ENCODE assay signal across 8 cellular contexts in the genomic region with DNA sequence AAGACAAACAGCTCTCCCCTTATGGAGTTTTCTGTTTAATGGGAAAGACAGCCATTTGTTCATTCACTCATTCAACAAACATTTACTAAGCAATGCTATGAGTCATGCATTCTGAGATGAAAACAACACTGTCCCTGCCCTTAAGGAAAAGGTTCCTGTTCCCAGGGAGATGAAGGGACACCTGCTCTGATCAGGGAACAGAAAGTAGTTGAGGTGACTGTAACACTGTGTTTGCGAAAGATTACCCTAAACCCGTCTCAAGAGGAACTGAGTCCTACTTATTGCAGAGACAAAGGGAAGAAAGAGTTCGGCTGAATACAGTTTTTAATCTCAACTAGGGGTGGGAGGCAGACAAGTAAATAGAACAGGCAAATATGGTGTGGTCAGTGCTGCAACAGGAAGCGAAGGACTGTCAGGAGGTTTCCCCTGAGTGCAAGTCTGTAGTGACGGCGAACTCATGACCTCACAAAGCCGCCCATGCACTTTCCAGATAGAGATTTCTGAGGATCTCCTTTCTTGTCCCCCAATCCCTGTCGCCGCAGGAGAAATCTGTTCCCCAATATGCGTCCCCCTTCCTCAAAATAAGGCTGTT. TPM values are rescaled to one million over a fixed set of nuclear protein-coding genes. Genes with fewer than 3 reads are reported as not detected.
A peak's percentile ranks its signal among the peaks of the same experiment; 100 is the strongest.
DNase-seq lines count a peak whose midpoint lies in the region; ATAC-seq and TF ChIP-seq lines count a peak whose summit lies in the region.

No MANE protein-coding gene starts in this region.

- H3K36me3 Mint-ChIP-seq in Calu3 (ENCODE audit: insufficient read depth, unreplicated experiment), result peaks cover 27% of the 10 kb centered on the region

- peak; percentile 19 for DNase-seq in Calu3
- no peak for DNase-seq in MG63
- DNase-seq in activated CD8-positive, alpha-beta memory T cell treated with anti-CD3 and anti-CD28 coated beads, Interleukin-2, amount 50 U/mL, for 48 hours, result peak; percentile 62
- peak; percentile 50 for DNase-seq in foreskin melanocyte
- DNase-seq in NCI-H446 treated with DMSO at 0.1 percent for 48 hours (lab: John Stamatoyannopoulos, UW), result no peak
- DNase-seq in NCI-H2196 (lab: John Stamatoyannopoulos, UW; ENCODE audit: unreplicated experiment), result no peak

- no peaks in the 10 kb centered on the region for H3K27me3 Mint-ChIP-seq in Calu3 (ENCODE audit: unreplicated experiment)

- ATAC-seq in GM21723 (IDR thresholded peaks at IDR 0.05; ENCODE audit: unreplicated experiment), result peak; percentile 42

- H3K36me3 ChIP-seq in MG63 (no peaks in the 10 kb centered on the region), neuron (ENCODE audit: insufficient read depth, low read length) (peaks cover 4% of the 10 kb centered on the region)

- no peaks in the 10 kb centered on the region for H3K9me3 ChIP-seq in MG63
- no peaks in the 10 kb centered on the region for H3K9me3 ChIP-seq in neuron (ENCODE audit: low read length)

- peak overlapping the region; percentile 93 for H3K4me3 Mint-ChIP-seq in Calu3 (ENCODE audit: low read depth, unreplicated experiment)

- intact Hi-C loops in Calu3 (cut with micrococcal nuclease; ENCODE audit: unreplicated experiment), result no loop called here

- H3K4me1 ChIP-seq in neuron (ENCODE audit: insufficient read depth, low read length), result peaks cover 23% of the 10 kb centered on the region

- H3K4me1 Mint-ChIP-seq in Calu3 (ENCODE audit: low read depth, unreplicated experiment), result no peaks in the 10 kb centered on the region

- H3K27me3 ChIP-seq in MG63 (no peaks in the 10 kb centered on the region), neuron (ENCODE audit: insufficient read depth, low read length) (no peaks in the 10 kb centered on the region)

- no peaks in the 10 kb centered on the region for H3K9me3 Mint-ChIP-seq in Calu3 (ENCODE audit: low read depth, unreplicated experiment)

- H3K4me3 ChIP-seq in MG63, result peak overlapping the region; percentile 92
- H3K4me3 ChIP-seq in neuron (ENCODE audit: low read length), result peak overlapping the region; percentile 64

- peak overlapping the region; percentile 94 for H3K27ac Mint-ChIP-seq in Calu3 (ENCODE audit: unreplicated experiment)

- H2AFZ ChIP-seq in neuron (ENCODE audit: low read depth, low read length), result peak overlapping the region; percentile 91

- CTCF ChIA-PET in Calu3 (lab: Charles Lee), result no interaction called here

- BruUV-seq in Calu3 (replicated peaks; lab: Mats Ljungman, UMichigan), result no TSS peak

- TF ChIP-seq CTCF in Calu3 (IDR thresholded peaks at IDR 0.05; ENCODE audit: unreplicated experiment), result no peak

RNA-seq across cellular contexts. Expression of a gene that starts 0.7 kb away (rescaled TPM):
- total RNA-seq in Calu3 (2022), result 25.6 and 27.3 TPM in 2 replicates
- 20.2 and 38.3 TPM in 2 replicates for total RNA-seq in MG63 (2014; rRNA removed; shearing (Covaris generic); ENCODE audit: low replicate concordance)

Comparison
In these comparisons a context has a peak if more than half of its experiments do, and no peak if none do; other contexts are left out.
1. DNase-seq: peak in Calu3 (single experiment), activated CD8-positive, alpha-beta memory T cell treated with anti-CD3 and anti-CD28 coated beads, Interleukin-2, amount 50 U/mL, for 48 hours (single experiment) and foreskin melanocyte (single experiment); none in MG63 (single experiment), NCI-H446 treated with DMSO at 0.1 percent for 48 hours (single experiment) and NCI-H2196 (single experiment).